Comparison of ENCODE assay signal across 10 cellular contexts in genomic region chrX:56797966-56798711, GRCh38.
DNase-seq lines count a peak whose midpoint lies in the region; ATAC-seq and TF ChIP-seq lines count a peak whose summit lies in the region.
"Had no signal": no experiment of that assay in that cellular context is flagged by ENCODE, and none has a peak within 500 bp of the region (broad histone marks: within the 10 kb centered on the region; RNA-seq: fewer than 3 reads in every experiment).

No MANE protein-coding gene starts in this region.

- intact Hi-C loops in activated CD4-positive, alpha-beta memory T cell treated with anti-CD3 and anti-CD28 coated beads for 36 hours (cut with micrococcal nuclease), result no loop called here

- no peak overlapping the region for H3K4me3 Mint-ChIP-seq in activated naive CD4-positive, alpha-beta T cell treated with anti-CD3 and anti-CD28 coated beads, Interleukin-2, amount 10 ng/mL, durations not matched to agents 7 days and 5 days
- H3K4me3 Mint-ChIP-seq in activated CD4-positive, alpha-beta memory T cell treated with anti-CD3 and anti-CD28 coated beads for 36 hours, result no peak overlapping the region
- H3K4me3 Mint-ChIP-seq: mesothelial cell of epicardium had no signal

- no peak for ATAC-seq in activated naive CD4-positive, alpha-beta T cell treated with anti-CD3 and anti-CD28 coated beads, Interleukin-2, amount 50 U/mL, for 72 hours
- peak; percentile 55 for ATAC-seq in stimulated activated naive CD8-positive, alpha-beta T cell treated with anti-CD3 and anti-CD28 coated beads, Interleukin-15, Interleukin-2, amounts not matched to agents 100 U/mL and 50 U/mL, for 24 hours
- ATAC-seq in GM21737 (IDR thresholded peaks at IDR 0.05; ENCODE audit: unreplicated experiment), result no peak
- ATAC-seq: Panc1 had no signal

- no peak overlapping the region for H3K4me3 ChIP-seq in fibroblast of villous mesenchyme (ENCODE audit: low read depth, low read length)

- TF ChIP-seq CTCF in fibroblast of villous mesenchyme (IDR thresholded peaks at IDR 0.05; ENCODE audit: insufficient read depth, low read depth, low read length), result no peak

- H3K4me1 Mint-ChIP-seq in activated naive CD4-positive, alpha-beta T cell treated with anti-CD3 and anti-CD28 coated beads, Interleukin-2, amount 10 ng/mL, durations not matched to agents 7 days and 5 days, result peaks cover 57% of the 10 kb centered on the region
- H3K4me1 Mint-ChIP-seq in activated CD4-positive, alpha-beta memory T cell treated with anti-CD3 and anti-CD28 coated beads for 36 hours (ENCODE audit: low read depth), result peaks cover 48% of the 10 kb centered on the region

- H3K36me3 Mint-ChIP-seq in activated naive CD4-positive, alpha-beta T cell treated with anti-CD3 and anti-CD28 coated beads, Interleukin-2, amount 10 ng/mL, durations not matched to agents 7 days and 5 days, result peaks cover 21% of the 10 kb centered on the region
- H3K36me3 Mint-ChIP-seq in activated naive CD4-positive, alpha-beta T cell treated with anti-CD3 and anti-CD28 coated beads, Interleukin-2, amount 50 U/mL, for 72 hours, result peaks cover 0 to 14% of the 10 kb centered on the region in 2 donors
- H3K36me3 Mint-ChIP-seq in activated CD4-positive, alpha-beta memory T cell treated with anti-CD3 and anti-CD28 coated beads for 36 hours, result peaks cover 3% of the 10 kb centered on the region

- CTCF ChIA-PET in activated naive CD4-positive, alpha-beta T cell treated with anti-CD3 and anti-CD28 coated beads, Interleukin-2, amount 10 ng/mL, durations not matched to agents 7 days and 5 days (lab: Charles Lee), result interaction anchor here (0.7 kb wide), 1 partner anchor 517 kb away, joined by 3 read pairs; no protein-coding TSS in a partner anchor
- CTCF ChIA-PET in activated CD4-positive, alpha-beta memory T cell treated with anti-CD3 and anti-CD28 coated beads for 36 hours (lab: Charles Lee), result no interaction called here

- peak overlapping the region; percentile 24 for H3K27ac Mint-ChIP-seq in activated naive CD4-positive, alpha-beta T cell treated with anti-CD3 and anti-CD28 coated beads, Interleukin-2, amount 10 ng/mL, durations not matched to agents 7 days and 5 days
- H3K27ac Mint-ChIP-seq in activated naive CD4-positive, alpha-beta T cell treated with anti-CD3 and anti-CD28 coated beads, Interleukin-2, amount 50 U/mL, for 72 hours, result no peak overlapping the region
- H3K27ac Mint-ChIP-seq in activated CD4-positive, alpha-beta memory T cell treated with anti-CD3 and anti-CD28 coated beads for 36 hours, result peak overlapping the region; percentile 35
- H3K27ac Mint-ChIP-seq: mesothelial cell of epicardium had no signal

- no peak for DNase-seq in activated naive CD4-positive, alpha-beta T cell treated with anti-CD3 and anti-CD28 coated beads, Interleukin-2, amount 10 ng/mL, durations not matched to agents 7 days and 5 days
- DNase-seq in activated naive CD4-positive, alpha-beta T cell treated with anti-CD3 and anti-CD28 coated beads, Interleukin-2, amount 50 U/mL, for 72 hours (ENCODE audit: low spot score in 2 of 2), result no peak
- DNase-seq in activated CD4-positive, alpha-beta memory T cell treated with anti-CD3 and anti-CD28 coated beads for 36 hours, result no peak
- DNase-seq in fibroblast of villous mesenchyme (ENCODE audit: low read depth) (peak; percentile 78), GOT3 (lab: John Stamatoyannopoulos, UW) (no peak)
- peak; percentile 16 for DNase-seq in stimulated activated naive CD8-positive, alpha-beta T cell treated with anti-CD3 and anti-CD28 coated beads, Interleukin-15, Interleukin-2, amounts not matched to agents 100 U/mL and 50 U/mL, for 24 hours
- no peak for DNase-seq in stimulated activated naive CD4-positive, alpha-beta T cell (lab: John Stamatoyannopoulos, UW)

- no peaks in the 10 kb centered on the region for H3K9me3 Mint-ChIP-seq in activated naive CD4-positive, alpha-beta T cell treated with anti-CD3 and anti-CD28 coated beads, Interleukin-2, amount 10 ng/mL, durations not matched to agents 7 days and 5 days
- H3K9me3 Mint-ChIP-seq in activated naive CD4-positive, alpha-beta T cell treated with anti-CD3 and anti-CD28 coated beads, Interleukin-2, amount 50 U/mL, for 72 hours, result no peaks in the 10 kb centered on the region
- no peaks in the 10 kb centered on the region for H3K9me3 Mint-ChIP-seq in activated CD4-positive, alpha-beta memory T cell treated with anti-CD3 and anti-CD28 coated beads for 36 hours

- POLR2A ChIA-PET in activated CD4-positive, alpha-beta memory T cell treated with anti-CD3 and anti-CD28 coated beads for 36 hours (lab: Charles Lee), result no interaction called here

- no peaks in the 10 kb centered on the region for H3K27me3 Mint-ChIP-seq in activated naive CD4-positive, alpha-beta T cell treated with anti-CD3 and anti-CD28 coated beads, Interleukin-2, amount 10 ng/mL, durations not matched to agents 7 days and 5 days
- H3K27me3 Mint-ChIP-seq in activated CD4-positive, alpha-beta memory T cell treated with anti-CD3 and anti-CD28 coated beads for 36 hours, result no peaks in the 10 kb centered on the region

Comparison
In these comparisons a context has a peak if more than half of its experiments do, and no peak if none do; other contexts are left out.
1. H3K27ac Mint-ChIP-seq: peak in activated naive CD4-positive, alpha-beta T cell treated with anti-CD3 and anti-CD28 coated beads, Interleukin-2, amount 10 ng/mL, durations not matched to agents 7 days and 5 days (single experiment) and activated CD4-positive, alpha-beta memory T cell treated with anti-CD3 and anti-CD28 coated beads for 36 hours (single experiment); none in activated naive CD4-positive, alpha-beta T cell treated with anti-CD3 and anti-CD28 coated beads, Interleukin-2, amount 50 U/mL, for 72 hours (0 of 2).
2. DNase-seq: peak in fibroblast of villous mesenchyme (single experiment) and stimulated activated naive CD8-positive, alpha-beta T cell treated with anti-CD3 and anti-CD28 coated beads, Interleukin-15, Interleukin-2, amounts not matched to agents 100 U/mL and 50 U/mL, for 24 hours (single experiment); none in activated naive CD4-positive, alpha-beta T cell treated with anti-CD3 and anti-CD28 coated beads, Interleukin-2, amount 10 ng/mL, durations not matched to agents 7 days and 5 days (single experiment), activated naive CD4-positive, alpha-beta T cell treated with anti-CD3 and anti-CD28 coated beads, Interleukin-2, amount 50 U/mL, for 72 hours (0 of 2), activated CD4-positive, alpha-beta memory T cell treated with anti-CD3 and anti-CD28 coated beads for 36 hours (single experiment), stimulated activated naive CD4-positive, alpha-beta T cell (0 of 6) and GOT3 (single experiment).